19 cellular contexts compared by ENCODE assay signal in genomic region chr10:110898391-110898790, GRCh38. TPM values are rescaled to one million over a fixed set of nuclear protein-coding genes. Genes with fewer than 3 reads are reported as not detected.
DNase-seq lines count a peak whose midpoint lies in the region; ATAC-seq and TF ChIP-seq lines count a peak whose summit lies in the region.
"Had no signal": no experiment of that assay in that cellular context is flagged by ENCODE, and none has a peak within 500 bp of the region (broad histone marks: within the 10 kb centered on the region; RNA-seq: fewer than 3 reads in every experiment).

No MANE protein-coding gene starts in this region.

- H2AFZ ChIP-seq in smooth muscle cell (ENCODE audit: low read depth) = no peak overlapping the region
- H2AFZ ChIP-seq: PC-9 had no signal

- H3K4me1 Mint-ChIP-seq in stimulated activated naive CD8-positive, alpha-beta T cell treated with anti-CD3 and anti-CD28 coated beads, Interleukin-15, Interleukin-2, amounts not matched to agents 100 ng/mL and 50 ng/mL, for 24 hours (ENCODE audit: low read depth) = peaks cover 53% of the 10 kb centered on the region

- intact Hi-C loops in stomach (cut with DNase I; ENCODE audit: low total_unique reads) = loop anchor here (10.0 kb wide), 1 partner anchor 94 kb away; no protein-coding TSS in a partner anchor

- H3K27me3 ChIP-seq in smooth muscle cell (ENCODE audit: low read depth) (no peaks in the 10 kb centered on the region), stomach (no peaks in the 10 kb centered on the region)
- H3K27me3 ChIP-seq: suprapubic skin had no signal

- DNase-seq in stimulated activated naive CD8-positive, alpha-beta T cell treated with anti-CD3 and anti-CD28 coated beads, Interleukin-15, Interleukin-2, amounts not matched to agents 100 U/mL and 50 U/mL, for 24 hours = no peak
- DNase-seq in amniotic epithelial cell (ENCODE audit: low read depth) (peak; percentile 12), smooth muscle cell (lab: John Stamatoyannopoulos, UW; ENCODE audit: unreplicated experiment) (no peak), NCI-H82 (lab: John Stamatoyannopoulos, UW) (no peak), stomach (no peak)
- DNase-seq: activated naive CD4-positive, alpha-beta T cell treated with anti-CD3 and anti-CD28 coated beads, Interleukin-2, amount 10 ng/mL, durations not matched to agents 7 days and 5 days; CD4-positive, alpha-beta memory T cell; DMS79 treated with DMSO at 0.1 percent for 48 hours; NCI-H1436 treated with DMSO at 0.1 percent for 48 hours; NCI-H2171 treated with DMSO at 0.1 percent for 48 hours; NCI-H774; PC-9; small intestine; stimulated activated CD8-positive, alpha-beta memory T cell treated with anti-CD3 and anti-CD28 coated beads, Interleukin-4, amount 100 ng/mL, for 48 hours had no signal

- peaks cover 45% of the 10 kb centered on the region for H3K36me3 Mint-ChIP-seq in stimulated activated naive CD8-positive, alpha-beta T cell treated with anti-CD3 and anti-CD28 coated beads, Interleukin-15, Interleukin-2, amounts not matched to agents 100 ng/mL and 50 ng/mL, for 24 hours (ENCODE audit: low read depth)

- ATAC-seq in stimulated activated naive CD8-positive, alpha-beta T cell treated with anti-CD3 and anti-CD28 coated beads, Interleukin-15, Interleukin-2, amounts not matched to agents 100 U/mL and 50 U/mL, for 24 hours = no peak
- ATAC-seq: left lobe of liver had no signal

- no peaks in the 10 kb centered on the region for H3F3A ChIP-seq in smooth muscle cell (ENCODE audit: low read depth)

- H3K4me3 Mint-ChIP-seq in stimulated activated naive CD8-positive, alpha-beta T cell treated with anti-CD3 and anti-CD28 coated beads, Interleukin-15, Interleukin-2, amounts not matched to agents 100 ng/mL and 50 ng/mL, for 24 hours = no peak overlapping the region
- H3K4me3 Mint-ChIP-seq: activated naive CD4-positive, alpha-beta T cell treated with anti-CD3 and anti-CD28 coated beads, Interleukin-2, amount 10 ng/mL, durations not matched to agents 7 days and 5 days; CD4-positive, alpha-beta memory T cell had no signal

- TF ChIP-seq POLR2A in stomach (IDR thresholded peaks at IDR 0.05) = no peak

- H3K27me3 Mint-ChIP-seq in stimulated activated naive CD8-positive, alpha-beta T cell treated with anti-CD3 and anti-CD28 coated beads, Interleukin-15, Interleukin-2, amounts not matched to agents 100 ng/mL and 50 ng/mL, for 24 hours = no peaks in the 10 kb centered on the region
- H3K27me3 Mint-ChIP-seq: activated naive CD4-positive, alpha-beta T cell treated with anti-CD3 and anti-CD28 coated beads, Interleukin-2, amount 10 ng/mL, durations not matched to agents 7 days and 5 days; CD4-positive, alpha-beta memory T cell; progenitor cell of endocrine pancreas had no signal

- H3K9ac ChIP-seq in smooth muscle cell (ENCODE audit: low read depth) = no peak overlapping the region

- H4K20me1 ChIP-seq in smooth muscle cell (ENCODE audit: low read depth) = peaks cover 9% of the 10 kb centered on the region

- H3K4me2 ChIP-seq in smooth muscle cell = no peak overlapping the region
- H3K4me2 ChIP-seq: PC-9 had no signal

- H3K36me3 ChIP-seq in smooth muscle cell (ENCODE audit: low read depth) = peaks cover 4% of the 10 kb centered on the region
- H3K36me3 ChIP-seq in stomach = peaks cover 25 to 90% (median 82%) of the 10 kb centered on the region in 4 donors

- peak overlapping the region; percentile 27 for H3K27ac ChIP-seq in smooth muscle cell (ENCODE audit: low read depth)
- H3K27ac ChIP-seq in stomach = no peak overlapping the region
- H3K27ac ChIP-seq: PC-9, SK-N-MC, suprapubic skin had no signal

- TF ChIP-seq CTCF in smooth muscle cell (IDR thresholded peaks at IDR 0.05; ENCODE audit: borderline replicate concordance, insufficient read depth, poor library complexity, severe bottlenecking) (no peak), stomach (IDR thresholded peaks at IDR 0.05) (no peak)

- TF ChIP-seq EP300 in stomach (IDR thresholded peaks at IDR 0.05) = no peak

- peaks cover 12% of the 10 kb centered on the region for H3K79me2 ChIP-seq in smooth muscle cell (ENCODE audit: low read depth)

- no peak overlapping the region for H3K4me3 ChIP-seq in smooth muscle cell
- no peak overlapping the region for H3K4me3 ChIP-seq in stomach
- H3K4me3 ChIP-seq: PC-9, SK-N-MC, suprapubic skin had no signal

- H3K4me1 ChIP-seq in smooth muscle cell (ENCODE audit: low read depth) (no peaks in the 10 kb centered on the region), stomach (peaks cover 0 to 55% (median 30%) of the 10 kb centered on the region in 4 donors)

- H3K27ac Mint-ChIP-seq in stimulated activated naive CD8-positive, alpha-beta T cell treated with anti-CD3 and anti-CD28 coated beads, Interleukin-15, Interleukin-2, amounts not matched to agents 100 ng/mL and 50 ng/mL, for 24 hours = peak overlapping the region; percentile 14
- H3K27ac Mint-ChIP-seq: activated naive CD4-positive, alpha-beta T cell treated with anti-CD3 and anti-CD28 coated beads, Interleukin-2, amount 10 ng/mL, durations not matched to agents 7 days and 5 days; progenitor cell of endocrine pancreas had no signal

- no peaks in the 10 kb centered on the region for H3K9me3 Mint-ChIP-seq in stimulated activated naive CD8-positive, alpha-beta T cell treated with anti-CD3 and anti-CD28 coated beads, Interleukin-15, Interleukin-2, amounts not matched to agents 100 ng/mL and 50 ng/mL, for 24 hours
- H3K9me3 Mint-ChIP-seq: activated naive CD4-positive, alpha-beta T cell treated with anti-CD3 and anti-CD28 coated beads, Interleukin-2, amount 10 ng/mL, durations not matched to agents 7 days and 5 days; CD4-positive, alpha-beta memory T cell had no signal

- H3K9me3 ChIP-seq in smooth muscle cell (replicated peaks; ENCODE audit: low read depth) (no peaks in the 10 kb centered on the region), stomach (no peaks in the 10 kb centered on the region)
- H3K9me3 ChIP-seq: suprapubic skin had no signal

RNA-seq across cellular contexts. Expression of gene BBIP1, which starts 20.6 kb away (rescaled TPM):
- 19.5 and 22.3 TPM in 2 replicates for total RNA-seq in smooth muscle cell
- polyA plus RNA-seq in smooth muscle cell = 17.8 and 26.3 TPM in 2 replicates
- 100 to 1,000 TPM in 1 of 5 donors, 10 to 100 TPM in 3, under 1 TPM in 1; 0.58 to 125 (median 32.7) TPM for total RNA-seq in stomach
- 10 to 100 TPM; 21.7 to 27.0 (median 21.8) TPM for polyA plus RNA-seq in stomach

RNA-seq across cellular contexts. Expression of gene SHOC2, which starts 21.0 kb away (rescaled TPM):
- total RNA-seq in smooth muscle cell = 45.1 and 54.4 TPM in 2 replicates
- 19.3 and 22.7 TPM in 2 replicates for polyA plus RNA-seq in smooth muscle cell
- total RNA-seq in stomach = 100 to 1,000 TPM in 1 of 5 donors, 10 to 100 TPM in 4; 24.9 to 550 (median 68.3) TPM
- polyA plus RNA-seq in stomach = 10 to 100 TPM; 13.2 to 27.2 (median 18.2) TPM

RNA-seq across cellular contexts. Expression of gene PDCD4, which starts 26.7 kb away (rescaled TPM):
- total RNA-seq in smooth muscle cell = 67.0 and 73.5 TPM in 2 replicates
- polyA plus RNA-seq in smooth muscle cell = 124 and 141 TPM in 2 replicates
- 100 to 1,000 TPM in 3 of 5 donors, 10 to 100 TPM in 2; 39.3 to 605 (median 130) TPM for total RNA-seq in stomach
- polyA plus RNA-seq in stomach = 100 to 1,000 TPM; 111 to 122 (median 115) TPM
